Comparison of ENCODE assay signal across 1 cellular context in the genomic region with DNA sequence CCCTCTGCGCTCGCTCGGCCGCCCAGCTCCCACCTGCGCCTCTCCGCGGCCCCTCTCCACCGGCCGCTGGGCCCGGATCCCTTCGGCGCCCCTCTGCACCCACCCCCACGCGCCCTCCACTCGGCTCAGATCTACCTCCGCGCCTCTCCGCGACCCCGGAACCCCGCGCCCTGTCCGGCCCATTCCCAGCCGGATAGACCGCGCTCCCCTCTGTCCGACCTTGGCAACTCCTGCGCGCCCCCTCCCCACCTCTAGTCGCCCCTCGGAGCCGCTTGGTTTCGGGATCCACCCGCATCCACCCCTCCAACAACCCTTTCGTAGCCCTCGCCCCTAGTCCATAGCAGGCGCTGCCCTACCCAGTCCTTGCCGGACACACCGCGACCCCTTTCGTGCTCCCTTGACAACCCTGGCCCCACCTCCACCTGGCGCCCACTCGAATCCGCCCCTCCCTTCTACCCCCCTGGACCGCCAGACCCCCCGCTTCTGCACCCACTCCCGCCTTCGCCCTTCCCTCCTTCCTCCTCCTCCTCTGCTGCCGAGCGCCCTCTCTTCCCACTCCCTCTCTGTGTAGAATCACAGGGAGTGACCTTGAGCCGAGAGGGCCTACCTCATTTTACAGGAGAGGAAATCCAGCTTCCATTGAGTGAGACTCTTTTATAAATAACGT.
TF ChIP-seq lines count a peak whose summit lies in the region.

No MANE protein-coding gene starts in this region.

TF ChIP-seq in GM23338, 12 proteins besides CTCF, POLR2A, EP300 and RAD21:
- TF ChIP-seq, protein P1, sequence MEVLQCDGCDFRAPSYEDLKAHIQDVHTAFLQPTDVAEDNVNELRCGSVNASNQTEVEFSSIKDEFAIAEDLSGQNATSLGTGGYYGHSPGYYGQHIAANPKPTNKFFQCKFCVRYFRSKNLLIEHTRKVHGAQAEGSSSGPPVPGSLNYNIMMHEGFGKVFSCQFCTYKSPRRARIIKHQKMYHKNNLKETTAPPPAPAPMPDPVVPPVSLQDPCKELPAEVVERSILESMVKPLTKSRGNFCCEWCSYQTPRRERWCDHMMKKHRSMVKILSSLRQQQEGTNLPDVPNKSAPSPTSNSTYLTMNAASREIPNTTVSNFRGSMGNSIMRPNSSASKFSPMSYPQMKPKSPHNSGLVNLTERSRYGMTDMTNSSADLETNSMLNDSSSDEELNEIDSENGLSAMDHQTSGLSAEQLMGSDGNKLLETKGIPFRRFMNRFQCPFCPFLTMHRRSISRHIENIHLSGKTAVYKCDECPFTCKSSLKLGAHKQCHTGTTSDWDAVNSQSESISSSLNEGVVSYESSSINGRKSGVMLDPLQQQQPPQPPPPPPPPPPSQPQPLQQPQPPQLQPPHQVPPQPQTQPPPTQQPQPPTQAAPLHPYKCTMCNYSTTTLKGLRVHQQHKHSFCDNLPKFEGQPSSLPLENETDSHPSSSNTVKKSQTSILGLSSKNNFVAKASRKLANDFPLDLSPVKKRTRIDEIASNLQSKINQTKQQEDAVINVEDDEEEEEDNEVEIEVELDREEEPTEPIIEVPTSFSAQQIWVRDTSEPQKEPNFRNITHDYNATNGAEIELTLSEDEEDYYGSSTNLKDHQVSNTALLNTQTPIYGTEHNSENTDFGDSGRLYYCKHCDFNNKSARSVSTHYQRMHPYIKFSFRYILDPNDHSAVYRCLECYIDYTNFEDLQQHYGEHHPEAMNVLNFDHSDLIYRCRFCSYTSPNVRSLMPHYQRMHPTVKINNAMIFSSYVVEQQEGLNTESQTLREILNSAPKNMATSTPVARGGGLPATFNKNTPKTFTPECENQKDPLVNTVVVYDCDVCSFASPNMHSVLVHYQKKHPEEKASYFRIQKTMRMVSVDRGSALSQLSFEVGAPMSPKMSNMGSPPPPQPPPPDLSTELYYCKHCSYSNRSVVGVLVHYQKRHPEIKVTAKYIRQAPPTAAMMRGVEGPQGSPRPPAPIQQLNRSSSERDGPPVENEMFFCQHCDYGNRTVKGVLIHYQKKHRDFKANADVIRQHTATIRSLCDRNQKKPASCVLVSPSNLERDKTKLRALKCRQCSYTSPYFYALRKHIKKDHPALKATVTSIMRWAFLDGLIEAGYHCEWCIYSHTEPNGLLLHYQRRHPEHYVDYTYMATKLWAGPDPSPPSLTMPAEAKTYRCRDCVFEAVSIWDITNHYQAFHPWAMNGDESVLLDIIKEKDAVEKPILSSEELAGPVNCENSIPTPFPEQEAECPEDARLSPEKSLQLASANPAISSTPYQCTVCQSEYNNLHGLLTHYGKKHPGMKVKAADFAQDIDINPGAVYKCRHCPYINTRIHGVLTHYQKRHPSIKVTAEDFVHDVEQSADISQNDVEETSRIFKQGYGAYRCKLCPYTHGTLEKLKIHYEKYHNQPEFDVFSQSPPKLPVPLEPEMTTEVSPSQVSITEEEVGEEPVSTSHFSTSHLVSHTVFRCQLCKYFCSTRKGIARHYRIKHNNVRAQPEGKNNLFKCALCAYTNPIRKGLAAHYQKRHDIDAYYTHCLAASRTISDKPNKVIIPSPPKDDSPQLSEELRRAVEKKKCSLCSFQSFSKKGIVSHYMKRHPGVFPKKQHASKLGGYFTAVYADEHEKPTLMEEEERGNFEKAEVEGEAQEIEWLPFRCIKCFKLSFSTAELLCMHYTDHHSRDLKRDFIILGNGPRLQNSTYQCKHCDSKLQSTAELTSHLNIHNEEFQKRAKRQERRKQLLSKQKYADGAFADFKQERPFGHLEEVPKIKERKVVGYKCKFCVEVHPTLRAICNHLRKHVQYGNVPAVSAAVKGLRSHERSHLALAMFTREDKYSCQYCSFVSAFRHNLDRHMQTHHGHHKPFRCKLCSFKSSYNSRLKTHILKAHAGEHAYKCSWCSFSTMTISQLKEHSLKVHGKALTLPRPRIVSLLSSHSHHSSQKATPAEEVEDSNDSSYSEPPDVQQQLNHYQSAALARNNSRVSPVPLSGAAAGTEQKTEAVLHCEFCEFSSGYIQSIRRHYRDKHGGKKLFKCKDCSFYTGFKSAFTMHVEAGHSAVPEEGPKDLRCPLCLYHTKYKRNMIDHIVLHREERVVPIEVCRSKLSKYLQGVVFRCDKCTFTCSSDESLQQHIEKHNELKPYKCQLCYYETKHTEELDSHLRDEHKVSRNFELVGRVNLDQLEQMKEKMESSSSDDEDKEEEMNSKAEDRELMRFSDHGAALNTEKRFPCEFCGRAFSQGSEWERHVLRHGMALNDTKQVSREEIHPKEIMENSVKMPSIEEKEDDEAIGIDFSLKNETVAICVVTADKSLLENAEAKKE (CRISPR knock-in tag; IDR thresholded peaks at IDR 0.05) = no peak
- peak; percentile 49 for TF ChIP-seq POLR2AphosphoS5 (IDR thresholded peaks at IDR 0.05; ENCODE audit: low read depth)
